ENCODE assay signal across 8 cellular contexts in the genomic region with DNA sequence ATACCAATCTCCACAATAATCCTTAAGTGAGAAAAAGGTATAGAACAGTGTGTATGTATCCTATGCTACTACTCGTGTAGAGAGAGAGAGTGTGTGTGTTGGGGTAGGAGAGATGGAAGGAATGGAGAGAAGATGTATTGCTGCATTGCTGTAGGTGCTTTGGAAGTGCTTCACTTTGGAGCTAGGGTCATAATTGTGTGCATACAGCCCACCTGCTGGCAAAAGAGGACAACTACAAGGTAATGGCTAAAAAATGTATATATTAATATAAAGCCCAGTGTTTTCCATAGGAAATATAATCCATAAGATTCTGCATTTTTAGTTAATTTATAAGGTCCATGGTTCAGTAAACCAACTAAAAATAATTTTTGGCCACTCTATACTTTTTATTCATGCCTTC. TPM values are rescaled to one million over a fixed set of nuclear protein-coding genes. Genes with fewer than 3 reads are reported as not detected.
DNase-seq lines count a peak whose midpoint lies in the region; ATAC-seq and TF ChIP-seq lines count a peak whose summit lies in the region.

No MANE protein-coding gene starts in this region.

- H3K4me3 ChIP-seq in PC-3 (ENCODE audit: low read length) (no peak overlapping the region), fibroblast of the aortic adventitia (ENCODE audit: low read depth, low read length) (no peak overlapping the region), psoas muscle (no peak overlapping the region)

- no peaks in the 10 kb centered on the region for H3K79me2 ChIP-seq in PC-3 (ENCODE audit: low read length)

- DNase-seq in COLO829 (ENCODE audit: low spot score) = peak; percentile 13
- DNase-seq in HCEC 1CT = peak; percentile 30
- peak; percentile 39 for DNase-seq in PC-3
- peak; percentile 11 for DNase-seq in fibroblast of the aortic adventitia (ENCODE audit: low read depth)
- DNase-seq in psoas muscle = no peak
- DNase-seq in stimulated activated CD4-positive, alpha-beta T cell treated with anti-CD3 and anti-CD28 coated beads, Interleukin-2, amount 100 ng/mL, for 48 hours = no peak

- H3K27ac ChIP-seq in PC-3 (ENCODE audit: low read length) (no peak overlapping the region), psoas muscle (no peak overlapping the region)

- no TSS peak for BruUV-seq in PC-3 (replicated peaks; lab: Mats Ljungman, UMichigan)

- no peaks in the 10 kb centered on the region for H3K9me2 ChIP-seq in PC-3 (replicated peaks; ENCODE audit: low read length)

- ATAC-seq in PC-3 (peak; percentile 57), psoas muscle (no peak), HG02852 (IDR thresholded peaks at IDR 0.05; ENCODE audit: unreplicated experiment) (no peak), GM18519 (IDR thresholded peaks at IDR 0.05; ENCODE audit: low FRiP score, unreplicated experiment) (no peak)

- intact Hi-C loops in PC-3 (cut with micrococcal nuclease) (no loop called here), psoas muscle (cut with DNase I) (no loop called here)

- 54 to 69% (median 58%) methylated on average over 1 of the region's 1 CpG for WGBS in psoas muscle, 3 donors

- CTCF ChIA-PET in PC-3 (lab: Charles Lee) = no interaction called here

- no peaks in the 10 kb centered on the region for H3F3A ChIP-seq in PC-3 (ENCODE audit: low read length, unreplicated experiment)

- H3K4me1 ChIP-seq in PC-3 (ENCODE audit: insufficient read depth, low read length) (no peaks in the 10 kb centered on the region), psoas muscle (no peaks in the 10 kb centered on the region)

- H3K9me3 ChIP-seq in PC-3 (ENCODE audit: low read length) (no peaks in the 10 kb centered on the region), psoas muscle (no peaks in the 10 kb centered on the region)

- TF ChIP-seq CTCF in PC-3 (conservative IDR thresholded peaks at IDR 0.05; ENCODE audit: low read depth, low read length) (peak; percentile 58), fibroblast of the aortic adventitia (IDR thresholded peaks at IDR 0.05; ENCODE audit: insufficient read depth, low read length) (peak; percentile 48), psoas muscle (IDR thresholded peaks at IDR 0.05) (no peak)

- H3K27me3 ChIP-seq in PC-3 (ENCODE audit: low read length) (no peaks in the 10 kb centered on the region), psoas muscle (ENCODE audit: insufficient read depth in 3 of 3, low read length in 2 of 3) (no peaks in the 10 kb centered on the region)

- H2AFZ ChIP-seq in PC-3 (ENCODE audit: low read length) = no peak overlapping the region

- H3K4me2 ChIP-seq in PC-3 (ENCODE audit: low read length) = no peak overlapping the region

- H3K36me3 ChIP-seq in PC-3 (ENCODE audit: low read depth, low read length) = no peaks in the 10 kb centered on the region
- peaks cover 0 to 32% of the 10 kb centered on the region in 2 donors for H3K36me3 ChIP-seq in psoas muscle (ENCODE audit: insufficient read depth in 1 of 2, low read depth in 1 of 2)

- H4K20me1 ChIP-seq in PC-3 (ENCODE audit: low read length) = no peaks in the 10 kb centered on the region

- no peak overlapping the region for H3K9ac ChIP-seq in PC-3 (ENCODE audit: low read length)

- POLR2A ChIA-PET in PC-3 (lab: Charles Lee; ENCODE audit: unreplicated experiment) = interaction anchor here (0.6 kb wide), 1 partner anchor 177 kb away, joined by 3 read pairs; no protein-coding TSS in a partner anchor

RNA-seq across cellular contexts. Expression of a gene that starts 36.1 kb away (rescaled TPM):
- total RNA-seq in PC-3 (2014; rRNA removed) (3.9 and 5.0 TPM in 2 replicates), fibroblast of the aortic adventitia (ENCODE audit: low replicate concordance) (7.4 and 11.2 TPM in 2 replicates), psoas muscle (10 to 100 TPM in 1 of 4 donors, 1 to 10 TPM in 3; 6.4 to 11.0 (median 8.1) TPM)
- 1 to 10 TPM; 3.9 to 6.5 (median 5.3) TPM for polyA plus RNA-seq in psoas muscle

RNA-seq across cellular contexts. Expression of a gene that starts 36.2 kb away (rescaled TPM):
- 2.8 and 3.0 TPM in 2 replicates for total RNA-seq in PC-3 (2014; rRNA removed)
- 10.5 and 48.6 TPM in 2 replicates for total RNA-seq in fibroblast of the aortic adventitia (ENCODE audit: low replicate concordance)
- 10 to 100 TPM; 22.4 to 36.4 (median 29.0) TPM for total RNA-seq in psoas muscle
- 1 to 10 TPM; 7.1 to 7.7 (median 7.6) TPM for polyA plus RNA-seq in psoas muscle

Comparison
In these comparisons a context has a peak if more than half of its experiments do, and no peak if none do; other contexts are left out.
1. DNase-seq: peak in COLO829 (single experiment), HCEC 1CT (single experiment), PC-3 (single experiment) and fibroblast of the aortic adventitia (single experiment); none in psoas muscle (0 of 2) and stimulated activated CD4-positive, alpha-beta T cell treated with anti-CD3 and anti-CD28 coated beads, Interleukin-2, amount 100 ng/mL, for 48 hours (0 of 2).